Comparison of ENCODE assay signal across 9 cellular contexts in the genomic region with DNA sequence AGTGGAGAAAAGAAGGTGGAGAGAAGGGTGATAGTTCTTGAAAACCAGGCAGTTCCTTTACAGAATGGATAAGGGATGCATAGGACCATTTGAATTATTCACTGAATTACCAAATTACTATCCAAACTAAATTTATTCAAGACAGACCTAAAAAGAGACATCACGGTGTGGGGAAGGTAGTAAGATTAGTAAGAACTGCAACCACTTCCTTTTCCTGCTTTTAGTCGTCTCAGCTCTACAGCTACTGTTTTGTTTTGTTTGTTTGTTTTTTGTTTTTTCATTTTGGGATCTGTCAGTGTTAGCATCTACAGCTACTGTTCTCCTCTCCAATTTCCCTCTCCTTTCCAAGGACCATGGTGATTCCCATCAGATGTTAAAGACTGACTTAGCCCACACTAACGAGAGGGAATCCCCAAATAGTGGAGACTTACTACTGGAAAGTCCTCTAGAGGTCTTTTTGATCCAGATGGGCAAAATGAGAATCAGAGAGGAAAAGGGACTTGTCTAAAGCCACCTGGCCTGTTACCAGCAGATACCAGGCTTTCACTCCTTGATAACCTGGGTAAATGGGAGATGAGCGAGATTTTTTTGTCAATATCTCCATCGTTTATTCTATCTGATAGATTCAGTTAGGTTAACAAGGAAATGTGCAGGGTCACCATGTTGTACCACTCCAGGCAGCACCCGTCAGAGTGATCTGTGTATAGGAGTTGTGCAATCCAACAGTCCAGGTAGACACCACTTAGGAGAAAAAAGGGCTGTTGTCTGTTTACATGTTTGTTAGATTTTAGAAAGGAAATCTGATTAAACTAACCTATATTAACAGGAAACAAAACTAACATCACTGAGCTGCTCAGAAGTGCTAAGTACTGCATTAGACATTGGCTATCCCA. TPM values are rescaled to one million over a fixed set of nuclear protein-coding genes. Genes with fewer than 3 reads are reported as not detected.
DNase-seq lines count a peak whose midpoint lies in the region; ATAC-seq and TF ChIP-seq lines count a peak whose summit lies in the region.
"Had no signal": no experiment of that assay in that cellular context is flagged by ENCODE, and none has a peak within 500 bp of the region (broad histone marks: within the 10 kb centered on the region; RNA-seq: fewer than 3 reads in every experiment).

No MANE protein-coding gene starts in this region.

- H3K27ac ChIP-seq in RWPE1: no peak overlapping the region

- POLR2A ChIA-PET in naive thymus-derived CD8-positive, alpha-beta T cell (lab: Charles Lee): interaction anchor here (0.7 kb wide), 1 partner anchor 1609 kb away, joined by 8 read pairs; no protein-coding TSS in a partner anchor
- POLR2A ChIA-PET in RWPE1 (lab: Yijun Ruan, JAX; ENCODE audit: low non-redundant PET): no interaction called here

- CTCF ChIA-PET in RWPE1 (lab: Yijun Ruan, JAX): no interaction called here

- peak in 3 of 10 donors; percentile 7 to 15 (median 12) for DNase-seq in naive thymus-derived CD8-positive, alpha-beta T cell
- DNase-seq in RKO (ENCODE audit: low spot score): no peak
- no peak for DNase-seq in RWPE1 (ENCODE audit: low spot score)
- DNase-seq in H4 (ENCODE audit: low spot score): no peak
- DNase-seq: Karpas-422, Peyer's patch had no signal

- peak overlapping the region; percentile 27 to 72 (median 54) for H3K4me3 Mint-ChIP-seq in naive thymus-derived CD8-positive, alpha-beta T cell

- no peaks in the 10 kb centered on the region for H3K9me3 Mint-ChIP-seq in naive thymus-derived CD8-positive, alpha-beta T cell

- no peaks in the 10 kb centered on the region for H3K27me3 Mint-ChIP-seq in naive thymus-derived CD8-positive, alpha-beta T cell

- peak overlapping the region; percentile 70 to 95 (median 86) for H3K27ac Mint-ChIP-seq in naive thymus-derived CD8-positive, alpha-beta T cell

- no peak for TF ChIP-seq CTCF in RWPE1 (conservative IDR thresholded peaks at IDR 0.05; ENCODE audit: low read depth)

- H3K4me1 Mint-ChIP-seq in naive thymus-derived CD8-positive, alpha-beta T cell: peaks cover 32 to 93% (median 80%) of the 10 kb centered on the region in 4 donors

- peak; percentile 76 for ATAC-seq in GM18517 (IDR thresholded peaks at IDR 0.05; ENCODE audit: unreplicated experiment)
- ATAC-seq in GM21515 (IDR thresholded peaks at IDR 0.05; ENCODE audit: unreplicated experiment): peak; percentile 60
- peak; percentile 67 for ATAC-seq in HG03565 (IDR thresholded peaks at IDR 0.05; ENCODE audit: unreplicated experiment)
- ATAC-seq in naive thymus-derived CD8-positive, alpha-beta T cell: peak; percentile 66 to 69

- H3K36me3 Mint-ChIP-seq in naive thymus-derived CD8-positive, alpha-beta T cell: peaks cover 15 to 89% (median 46%) of the 10 kb centered on the region in 3 donors

RNA-seq across cellular contexts. Expression of a gene that starts 6.0 kb away (rescaled TPM):
- total RNA-seq in naive thymus-derived CD8-positive, alpha-beta T cell: 100 to 1,000 TPM; 340 to 355 TPM
- 100 to 1,000 TPM; 375 to 453 (median 402) TPM for polyA plus RNA-seq in naive thymus-derived CD8-positive, alpha-beta T cell
- 0.08 TPM in 1 of 2 replicates, not detected in the other for total RNA-seq in H4 (2014; rRNA removed; shearing (Covaris generic))

Comparison
In these comparisons a context has a peak if more than half of its experiments do, and no peak if none do; other contexts are left out.
1. RNA of a gene that starts 6.0 kb away (total RNA-seq): 340 to 355 TPM in naive thymus-derived CD8-positive, alpha-beta T cell; 0.08 TPM in H4; every median in the first group is over 100 times any median in the second.
2. Peak in every context shown above with its lines, with median percentiles within 50 percentile points of each other: ATAC-seq.